In genomic region chr20:17844133-17844429, GRCh38 we compare ENCODE assay signal across 1 cellular context.
TF ChIP-seq lines count a peak whose summit lies in the region.

No MANE protein-coding gene starts in this region.

TF ChIP-seq in SK-N-SH, 30 proteins besides CTCF, POLR2A, EP300 and RAD21:
- TF ChIP-seq, protein P1, sequence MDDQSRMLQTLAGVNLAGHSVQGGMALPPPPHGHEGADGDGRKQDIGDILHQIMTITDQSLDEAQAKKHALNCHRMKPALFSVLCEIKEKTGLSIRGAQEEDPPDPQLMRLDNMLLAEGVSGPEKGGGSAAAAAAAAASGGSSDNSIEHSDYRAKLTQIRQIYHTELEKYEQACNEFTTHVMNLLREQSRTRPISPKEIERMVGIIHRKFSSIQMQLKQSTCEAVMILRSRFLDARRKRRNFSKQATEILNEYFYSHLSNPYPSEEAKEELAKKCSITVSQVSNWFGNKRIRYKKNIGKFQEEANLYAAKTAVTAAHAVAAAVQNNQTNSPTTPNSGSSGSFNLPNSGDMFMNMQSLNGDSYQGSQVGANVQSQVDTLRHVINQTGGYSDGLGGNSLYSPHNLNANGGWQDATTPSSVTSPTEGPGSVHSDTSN (IDR thresholded peaks at IDR 0.05): no peak
- TF ChIP-seq RCOR1 (IDR thresholded peaks at IDR 0.05; ENCODE audit: low read length) (no peak), IRF3 (IDR thresholded peaks at IDR 0.05; ENCODE audit: low read depth, low read length) (no peak), CHD2 (IDR thresholded peaks at IDR 0.05; ENCODE audit: low read length, partially characterized antibody) (no peak), ELF1 (IDR thresholded peaks at IDR 0.05) (no peak), ZBTB33 (IDR thresholded peaks at IDR 0.05; ENCODE audit: borderline replicate concordance, low read depth) (no peak), JUND (IDR thresholded peaks at IDR 0.05) (no peak), FOSL2 (IDR thresholded peaks at IDR 0.05; ENCODE audit: borderline replicate concordance, low read depth) (no peak), MEF2A (IDR thresholded peaks at IDR 0.05; ENCODE audit: borderline replicate concordance, low read depth) (no peak), RFX5 (IDR thresholded peaks at IDR 0.05; ENCODE audit: low read length) (no peak), RXRA (IDR thresholded peaks at IDR 0.05; ENCODE audit: borderline replicate concordance, low read depth) (no peak), FOXJ3 (CRISPR knock-in tag; IDR thresholded peaks at IDR 0.05) (no peak), TAF1 (IDR thresholded peaks at IDR 0.05; ENCODE audit: borderline replicate concordance, low read depth, low read length) (no peak), SIN3A (IDR thresholded peaks at IDR 0.05; ENCODE audit: borderline replicate concordance, low read depth, low read length) (no peak), FOXM1 (IDR thresholded peaks at IDR 0.05; ENCODE audit: low read depth) (no peak), YY1 (IDR thresholded peaks at IDR 0.05; ENCODE audit: low read depth) (no peak)
- TF ChIP-seq, protein P2, sequence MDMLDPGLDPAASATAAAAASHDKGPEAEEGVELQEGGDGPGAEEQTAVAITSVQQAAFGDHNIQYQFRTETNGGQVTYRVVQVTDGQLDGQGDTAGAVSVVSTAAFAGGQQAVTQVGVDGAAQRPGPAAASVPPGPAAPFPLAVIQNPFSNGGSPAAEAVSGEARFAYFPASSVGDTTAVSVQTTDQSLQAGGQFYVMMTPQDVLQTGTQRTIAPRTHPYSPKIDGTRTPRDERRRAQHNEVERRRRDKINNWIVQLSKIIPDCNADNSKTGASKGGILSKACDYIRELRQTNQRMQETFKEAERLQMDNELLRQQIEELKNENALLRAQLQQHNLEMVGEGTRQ (IDR thresholded peaks at IDR 0.05; ENCODE audit: borderline replicate concordance, low read depth, low read length): no peak
- TF ChIP-seq, protein P3, sequence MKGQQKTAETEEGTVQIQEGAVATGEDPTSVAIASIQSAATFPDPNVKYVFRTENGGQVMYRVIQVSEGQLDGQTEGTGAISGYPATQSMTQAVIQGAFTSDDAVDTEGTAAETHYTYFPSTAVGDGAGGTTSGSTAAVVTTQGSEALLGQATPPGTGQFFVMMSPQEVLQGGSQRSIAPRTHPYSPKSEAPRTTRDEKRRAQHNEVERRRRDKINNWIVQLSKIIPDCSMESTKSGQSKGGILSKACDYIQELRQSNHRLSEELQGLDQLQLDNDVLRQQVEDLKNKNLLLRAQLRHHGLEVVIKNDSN (IDR thresholded peaks at IDR 0.05; ENCODE audit: borderline replicate concordance, low read depth): no peak
